In genomic region chr3:47781685-47782537, GRCh38 we compare ENCODE assay signal across 1 cellular context.
TF ChIP-seq lines count a peak whose summit lies in the region.

Gene SMARCC1, minus strand, starts transcription at chr3:47781893. Its CDS starts 96 bp downstream, at chr3:47781797.

TF ChIP-seq in K562, 482 proteins besides CTCF, POLR2A, EP300 and RAD21 (continued from another document and continues in another):
- TF ChIP-seq ZNF586 (CRISPR knock-in tag; conservative IDR thresholded peaks at IDR 0.05) (no peak), RUNX1 (IDR thresholded peaks at IDR 0.05; ENCODE audit: low read depth) (no peak), MECOM (CRISPR knock-in tag; IDR thresholded peaks at IDR 0.05) (no peak), ZNF655 (CRISPR knock-in tag; IDR thresholded peaks at IDR 0.05) (no peak), PREB (CRISPR knock-in tag; IDR thresholded peaks at IDR 0.05) (no peak), RAD51 (IDR thresholded peaks at IDR 0.05; ENCODE audit: borderline replicate concordance, low read depth) (no peak), PPARD (CRISPR knock-in tag; IDR thresholded peaks at IDR 0.05) (no peak), ZNF584 (CRISPR knock-in tag; IDR thresholded peaks at IDR 0.05; ENCODE audit: low read depth) (no peak), TBL1XR1 (IDR thresholded peaks at IDR 0.05; ENCODE audit: low read length in 2 of 2) (no peak), CREB3 (tag; conservative IDR thresholded peaks at IDR 0.05; ENCODE audit: low read depth) (0 out of 2 replicates have a peak, but pooled peaks have one; percentile 28), THAP12 (CRISPR knock-in tag; IDR thresholded peaks at IDR 0.05) (0 out of 2 replicates have a peak, but pooled peaks have one; percentile 59), HDAC2 (IDR thresholded peaks at IDR 0.05) (peak; percentile 80), LEF1 (IDR thresholded peaks at IDR 0.05) (peak; percentile 44), NFATC3 (IDR thresholded peaks at IDR 0.05) (no peak), ZNF253 (CRISPR knock-in tag; conservative IDR thresholded peaks at IDR 0.05) (no peak), SMARCA4 (IDR thresholded peaks at IDR 0.05) (peak; percentile 56), TEAD1 (CRISPR knock-in tag; IDR thresholded peaks at IDR 0.05) (no peak; a peak in 2 of 4 replicates), U2AF2 (optimal IDR thresholded peaks at IDR 0.05; ENCODE audit: low read depth, low read length) (no peak), RBM15 (IDR thresholded peaks at IDR 0.05; ENCODE audit: insufficient read depth, low read length) (no peak), ZNF398 (CRISPR knock-in tag; IDR thresholded peaks at IDR 0.05) (no peak), NFRKB (IDR thresholded peaks at IDR 0.05; ENCODE audit: low read depth) (peak; percentile 88), CEBPB (tag; IDR thresholded peaks at IDR 0.05) (no peak), PHB (CRISPR knock-in tag; IDR thresholded peaks at IDR 0.05) (no peak), KLF1 (tag; IDR thresholded peaks at IDR 0.05) (peak; percentile 64; the same call in 1 of the 2 replicates), ID3 (CRISPR knock-in tag; IDR thresholded peaks at IDR 0.05) (no peak), ID3 (tag; IDR thresholded peaks at IDR 0.05) (no peak), POLR3A (IDR thresholded peaks at IDR 0.05; ENCODE audit: borderline replicate concordance, extremely low read depth, insufficient read depth, insufficient read length) (no peak), ETV1 (tag; conservative IDR thresholded peaks at IDR 0.05; ENCODE audit: low read depth) (peak; percentile 69), CREBBP (IDR thresholded peaks at IDR 0.05; ENCODE audit: low read depth, low read length) (no peak), ZNF316 (IDR thresholded peaks at IDR 0.05) (peak; percentile 66), THRA (IDR thresholded peaks at IDR 0.05) (no peak), ASH1L (IDR thresholded peaks at IDR 0.05; ENCODE audit: borderline replicate concordance, low read depth, partially characterized antibody) (no peak), HDAC1 (IDR thresholded peaks at IDR 0.05) (peak in 1 of 2 experiments; percentile 80; a peak in 2 of 4 replicates), FOXJ2 (tag; IDR thresholded peaks at IDR 0.05) (peak; percentile 79; the same call in 1 of the 2 replicates), JUN (IDR thresholded peaks at IDR 0.05; ENCODE audit: borderline replicate concordance, low read depth, low read length) (no peak; the same call in 1 of the 2 replicates), JUN (CRISPR knock-in tag; IDR thresholded peaks at IDR 0.05; ENCODE audit: borderline replicate concordance) (peak; percentile 77; the same call in 1 of the 2 replicates), SMAD2 (IDR thresholded peaks at IDR 0.05; ENCODE audit: low read depth, low read length) (no peak), ZNF699 (CRISPR knock-in tag; IDR thresholded peaks at IDR 0.05; ENCODE audit: insufficient replicate concordance) (no peak), ZNF274 (IDR thresholded peaks at IDR 0.05; ENCODE audit: borderline replicate concordance, low read depth, low read length) (no peak), FOXM1 (IDR thresholded peaks at IDR 0.05; ENCODE audit: low read depth) (no peak), FOXM1 (CRISPR knock-in tag; IDR thresholded peaks at IDR 0.05; ENCODE audit: low read depth) (peak; percentile 79; the same call in 1 of the 2 replicates), NEUROD1 (IDR thresholded peaks at IDR 0.05; ENCODE audit: borderline replicate concordance, low read depth, low read length, partially characterized antibody) (peak; percentile 69), ELF4 (CRISPR knock-in tag; IDR thresholded peaks at IDR 0.05) (peak; percentile 34; the same call in 1 of the 2 replicates), E2F8 (IDR thresholded peaks at IDR 0.05; ENCODE audit: low read depth, partially characterized antibody) (peak; percentile 48), XRCC4 (IDR thresholded peaks at IDR 0.05; ENCODE audit: extremely low read depth, insufficient read depth, insufficient read length) (no peak), SOX6 (IDR thresholded peaks at IDR 0.05) (no peak; the same call in 1 of the 2 replicates), CUX1 (CRISPR knock-in tag; IDR thresholded peaks at IDR 0.05) (no peak), CTBP1 (IDR thresholded peaks at IDR 0.05; ENCODE audit: borderline replicate concordance) (peak; percentile 88)
